ENCODE assay signal across 8 cellular contexts in the genomic region with DNA sequence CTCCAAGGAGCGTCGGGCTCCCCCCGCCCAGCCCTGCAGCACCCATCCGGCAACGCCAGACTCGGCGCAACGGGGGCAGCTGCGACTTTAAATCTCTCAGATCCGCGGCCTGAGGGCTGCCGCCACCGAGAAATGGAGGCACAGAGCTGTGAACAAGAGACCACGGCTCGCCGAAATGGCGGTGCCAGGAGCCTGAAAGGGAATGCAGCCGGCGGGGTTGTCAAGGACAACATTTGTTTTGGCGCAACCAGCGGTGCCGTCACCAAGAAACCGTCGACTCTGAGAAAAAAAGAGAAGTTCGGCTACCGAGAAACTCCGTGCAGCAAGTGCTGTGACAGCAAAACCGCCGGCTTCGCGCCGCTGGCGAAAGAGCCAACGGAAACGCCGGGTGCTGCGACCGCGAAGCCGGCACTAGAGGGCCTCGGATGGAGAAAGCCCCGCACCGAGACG. TPM values are rescaled to one million over a fixed set of nuclear protein-coding genes. Genes with fewer than 3 reads are reported as not detected.
DNase-seq lines count a peak whose midpoint lies in the region; ATAC-seq and TF ChIP-seq lines count a peak whose summit lies in the region.

No MANE protein-coding gene starts in this region.

- H3K36me3 ChIP-seq in vagina: no peaks in the 10 kb centered on the region

- no peaks in the 10 kb centered on the region for H3K9me3 ChIP-seq in vagina

- no peaks in the 10 kb centered on the region for H3K27me3 Mint-ChIP-seq in IgD-negative memory B cell
- peaks cover 83% of the 10 kb centered on the region for H3K27me3 Mint-ChIP-seq in progenitor cell of endocrine pancreas

- no peaks in the 10 kb centered on the region for H3K9me3 Mint-ChIP-seq in IgD-negative memory B cell
- no peaks in the 10 kb centered on the region for H3K9me3 Mint-ChIP-seq in progenitor cell of endocrine pancreas (ENCODE audit: low read depth)

- H3K4me3 Mint-ChIP-seq in IgD-negative memory B cell (peak overlapping the region; percentile 94 to 99 (median 98)), progenitor cell of endocrine pancreas (ENCODE audit: low read depth) (peak overlapping the region; percentile 74)

- peak; percentile 13 for TF ChIP-seq CTCF in progenitor cell of endocrine pancreas (IDR thresholded peaks at IDR 0.05; ENCODE audit: unreplicated experiment)
- TF ChIP-seq CTCF in vagina (IDR thresholded peaks at IDR 0.05): no peak

- H3K27me3 ChIP-seq in vagina: no peaks in the 10 kb centered on the region

- peak overlapping the region; percentile 49 to 58 for H3K4me3 ChIP-seq in vagina

- no peaks in the 10 kb centered on the region for H3K36me3 Mint-ChIP-seq in IgD-negative memory B cell
- no peaks in the 10 kb centered on the region for H3K36me3 Mint-ChIP-seq in progenitor cell of endocrine pancreas (ENCODE audit: insufficient read depth)

- peak; percentile 31 for ATAC-seq in GM21528 (IDR thresholded peaks at IDR 0.05; ENCODE audit: low FRiP score, unreplicated experiment)

- H3K4me1 Mint-ChIP-seq in IgD-negative memory B cell: peaks cover 14 to 23% (median 20%) of the 10 kb centered on the region in 3 donors
- H3K4me1 Mint-ChIP-seq in progenitor cell of endocrine pancreas (ENCODE audit: low read depth): peaks cover 11% of the 10 kb centered on the region

- DNase-seq in DMS79 (lab: John Stamatoyannopoulos, UW) (peak; percentile 57), SHP77 (lab: John Stamatoyannopoulos, UW) (peak; percentile 90 to 91), head of caudate nucleus (peak in 35 of 42 donors; percentile 41 to 88 (median 69)), progenitor cell of endocrine pancreas (ENCODE audit: low spot score, unreplicated experiment) (no peak), vagina (ENCODE audit: extremely low spot score in 2 of 2) (no peak)
- peak; percentile 60 to 81 (median 70) for DNase-seq in activated naive CD4-positive, alpha-beta T cell (lab: John Stamatoyannopoulos, UW)

- peak overlapping the region; percentile 83 for H3K27ac ChIP-seq in vagina

- intact Hi-C loops in head of caudate nucleus (cut with DNase I) (loop anchor here (1.0 to 10.0 kb wide), 3 partner anchors 23 to 137 kb away; no protein-coding TSS in a partner anchor), vagina (cut with DNase I) (loop anchor here (1.0 to 5.0 kb wide), 4 partner anchors 23 to 135 kb away; no protein-coding TSS in a partner anchor)

- peaks cover 9% of the 10 kb centered on the region for H3K4me1 ChIP-seq in vagina

- TF ChIP-seq POLR2A in vagina (IDR thresholded peaks at IDR 0.05): no peak

- H3K27ac Mint-ChIP-seq in IgD-negative memory B cell: peak overlapping the region; percentile 94 to 100 (median 100)
- H3K27ac Mint-ChIP-seq in progenitor cell of endocrine pancreas: peak overlapping the region; percentile 71

RNA-seq across cellular contexts. Expression of gene ANXA2R, which starts 2.1 kb away (rescaled TPM):
- polyA plus RNA-seq in IgD-negative memory B cell: 42.9 TPM
- total RNA-seq in progenitor cell of endocrine pancreas: 0.87 and 0.93 TPM in 2 replicates
- total RNA-seq in vagina: 10.6 TPM

Comparison
In these comparisons a context has a peak if more than half of its experiments do, and no peak if none do; other contexts are left out.
1. DNase-seq: peak in DMS79 (single experiment), SHP77 (2 of 2), activated naive CD4-positive, alpha-beta T cell (4 of 4) and head of caudate nucleus (35 of 42); none in progenitor cell of endocrine pancreas (single experiment) and vagina (0 of 2).